1 cellular context compared by ENCODE assay signal in the genomic region with DNA sequence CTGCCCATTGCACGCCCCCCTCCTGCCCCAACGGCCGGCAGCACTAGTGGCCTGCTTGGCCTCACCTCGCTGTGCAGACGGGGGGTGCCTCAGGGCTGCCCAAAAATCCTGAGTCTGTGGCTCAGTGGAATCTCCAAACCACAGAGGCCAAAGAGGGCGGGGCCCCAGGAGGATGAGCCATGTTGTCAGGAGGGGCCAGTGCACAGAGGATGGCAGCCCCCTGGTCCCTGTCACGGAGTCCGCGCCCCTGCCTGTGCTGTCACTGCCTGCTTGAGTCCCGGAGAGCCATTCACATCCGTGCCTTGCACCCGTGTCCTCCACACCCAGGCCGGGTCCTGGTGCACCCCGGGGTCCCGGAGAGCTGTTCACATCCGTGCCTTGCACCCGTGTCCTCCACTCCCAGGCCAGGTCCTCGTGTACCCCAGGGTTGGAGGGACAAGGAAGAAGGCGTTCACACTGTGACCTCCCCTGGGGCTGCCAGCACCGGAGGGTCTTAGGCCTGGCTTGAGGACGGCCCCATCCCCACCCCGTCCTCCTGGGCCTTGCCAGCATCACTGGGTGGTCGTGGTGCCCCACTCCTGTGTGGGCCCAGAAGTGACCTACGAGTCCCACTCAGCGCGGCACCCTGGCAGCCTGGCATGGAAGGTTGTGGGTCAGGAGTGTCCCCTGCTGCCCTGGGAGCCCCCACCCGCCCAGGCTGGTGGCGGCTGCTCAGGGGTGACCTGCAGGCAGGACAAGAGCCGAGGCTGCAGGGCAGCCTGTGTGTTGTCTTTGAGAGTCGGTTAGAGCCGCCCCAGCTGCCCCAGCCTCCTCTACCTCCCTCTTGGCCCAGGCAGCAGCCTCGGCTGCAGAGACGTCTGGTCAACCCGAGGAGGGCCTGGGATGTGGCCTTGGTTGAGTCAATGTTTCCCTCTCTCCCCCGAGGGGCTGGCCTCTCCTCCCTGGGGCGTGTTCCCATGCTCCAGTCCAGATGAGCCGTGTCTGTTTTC.
TF ChIP-seq lines count a peak whose summit lies in the region.

No MANE protein-coding gene starts in this region.

TF ChIP-seq in IMR-90, 13 proteins besides CTCF, POLR2A, EP300 and RAD21:
- no peak for TF ChIP-seq NFE2L2 (IDR thresholded peaks at IDR 0.05; ENCODE audit: low read depth, low read length)
- TF ChIP-seq BHLHE40 (IDR thresholded peaks at IDR 0.05; ENCODE audit: low read depth, low read length), result no peak
- no peak for TF ChIP-seq CEBPB (IDR thresholded peaks at IDR 0.05; ENCODE audit: low read depth, low read length)
- no peak for TF ChIP-seq RFX5 (IDR thresholded peaks at IDR 0.05; ENCODE audit: low read depth, low read length)
- TF ChIP-seq FOS (IDR thresholded peaks at IDR 0.05; ENCODE audit: low read depth, low read length), result no peak
- TF ChIP-seq CHD1 (IDR thresholded peaks at IDR 0.05; ENCODE audit: low read depth, low read length), result no peak
- TF ChIP-seq SMC3 (IDR thresholded peaks at IDR 0.05; ENCODE audit: low read depth, low read length), result no peak
- TF ChIP-seq, protein P1, sequence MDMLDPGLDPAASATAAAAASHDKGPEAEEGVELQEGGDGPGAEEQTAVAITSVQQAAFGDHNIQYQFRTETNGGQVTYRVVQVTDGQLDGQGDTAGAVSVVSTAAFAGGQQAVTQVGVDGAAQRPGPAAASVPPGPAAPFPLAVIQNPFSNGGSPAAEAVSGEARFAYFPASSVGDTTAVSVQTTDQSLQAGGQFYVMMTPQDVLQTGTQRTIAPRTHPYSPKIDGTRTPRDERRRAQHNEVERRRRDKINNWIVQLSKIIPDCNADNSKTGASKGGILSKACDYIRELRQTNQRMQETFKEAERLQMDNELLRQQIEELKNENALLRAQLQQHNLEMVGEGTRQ (IDR thresholded peaks at IDR 0.05; ENCODE audit: low read depth, low read length), result no peak
- TF ChIP-seq MAFK (IDR thresholded peaks at IDR 0.05; ENCODE audit: low read depth, low read length), result no peak
- TF ChIP-seq MAZ (IDR thresholded peaks at IDR 0.05; ENCODE audit: borderline replicate concordance, low read depth, low read length), result no peak
- no peak for TF ChIP-seq RCOR1 (IDR thresholded peaks at IDR 0.05; ENCODE audit: insufficient replicate concordance, low read length)
- TF ChIP-seq MXI1 (IDR thresholded peaks at IDR 0.05; ENCODE audit: borderline replicate concordance, low read depth, low read length), result no peak
- TF ChIP-seq, protein P2, sequence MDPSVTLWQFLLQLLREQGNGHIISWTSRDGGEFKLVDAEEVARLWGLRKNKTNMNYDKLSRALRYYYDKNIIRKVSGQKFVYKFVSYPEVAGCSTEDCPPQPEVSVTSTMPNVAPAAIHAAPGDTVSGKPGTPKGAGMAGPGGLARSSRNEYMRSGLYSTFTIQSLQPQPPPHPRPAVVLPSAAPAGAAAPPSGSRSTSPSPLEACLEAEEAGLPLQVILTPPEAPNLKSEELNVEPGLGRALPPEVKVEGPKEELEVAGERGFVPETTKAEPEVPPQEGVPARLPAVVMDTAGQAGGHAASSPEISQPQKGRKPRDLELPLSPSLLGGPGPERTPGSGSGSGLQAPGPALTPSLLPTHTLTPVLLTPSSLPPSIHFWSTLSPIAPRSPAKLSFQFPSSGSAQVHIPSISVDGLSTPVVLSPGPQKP (IDR thresholded peaks at IDR 0.05; ENCODE audit: borderline replicate concordance, low read depth, low read length), result no peak
